Comparison of ENCODE assay signal across 8 cellular contexts in the genomic region with DNA sequence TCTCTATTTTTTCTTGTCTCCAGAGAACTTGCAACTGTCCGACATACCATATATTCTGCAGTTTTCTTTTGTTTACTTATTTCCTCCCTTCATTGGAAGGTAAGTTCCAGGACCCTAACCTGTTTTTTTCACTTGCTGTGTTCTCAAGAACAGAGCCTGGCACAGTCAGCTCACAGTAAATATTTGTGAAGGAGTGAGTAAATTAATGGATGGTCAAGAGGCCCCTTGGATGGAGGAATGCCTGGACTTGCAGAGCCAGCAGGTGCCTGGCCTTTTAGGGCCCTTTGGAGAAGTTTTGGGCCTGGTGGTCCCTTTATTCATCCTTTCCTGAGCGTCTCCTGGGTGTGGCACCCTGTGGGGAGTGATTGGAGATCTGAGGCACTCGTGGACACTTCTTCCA.
"Had no signal": no experiment of that assay in that cellular context is flagged by ENCODE, and none has a peak within 500 bp of the region (broad histone marks: within the 10 kb centered on the region; RNA-seq: fewer than 3 reads in every experiment).

No MANE protein-coding gene starts in this region.

- DNase-seq: GOT3, H7, HFFc6 had no signal

- H3K4me3 Mint-ChIP-seq: HFFc6 had no signal

- H3K36me3 Mint-ChIP-seq: IgD-negative memory B cell had no signal

- H3K4me1 Mint-ChIP-seq: IgD-negative memory B cell had no signal

- H3K4me1 ChIP-seq: HAP-1 had no signal

- ATAC-seq: HCT116, HepG2 had no signal

- H3K9me3 ChIP-seq: HAP-1 had no signal

- H3K9me3 Mint-ChIP-seq: HFFc6, IgD-negative memory B cell had no signal

- H3K27ac ChIP-seq: HL-60 had no signal

- H3K4me3 ChIP-seq: HAP-1 had no signal

- H3K36me3 ChIP-seq: HAP-1 had no signal

- H3K27me3 Mint-ChIP-seq: IgD-negative memory B cell had no signal

- H3K27ac Mint-ChIP-seq: HFFc6, IgD-negative memory B cell had no signal
